Comparison of ENCODE assay signal across 1 cellular context in genomic region chr1:226274138-226274537, GRCh38.
TF ChIP-seq lines count a peak whose summit lies in the region.

No MANE protein-coding gene starts in this region.

TF ChIP-seq in SK-N-SH treated with all-trans-retinoic acid at 6 μM for 48 hours, 23 proteins besides CTCF, POLR2A, EP300 and RAD21 (continued from another document):
- TF ChIP-seq CSDC2 (CRISPR knock-in tag; IDR thresholded peaks at IDR 0.05) = no peak
- TF ChIP-seq ZNF8 (CRISPR knock-in tag; IDR thresholded peaks at IDR 0.05) = no peak
- no peak for TF ChIP-seq ZC3H10 (CRISPR knock-in tag; IDR thresholded peaks at IDR 0.05)
- no peak for TF ChIP-seq PPARA (CRISPR knock-in tag; IDR thresholded peaks at IDR 0.05; ENCODE audit: borderline replicate concordance)
- TF ChIP-seq ARNTL (CRISPR knock-in tag; IDR thresholded peaks at IDR 0.05; ENCODE audit: borderline replicate concordance, low read depth) = no peak
- TF ChIP-seq TOX (CRISPR knock-in tag; IDR thresholded peaks at IDR 0.05; ENCODE audit: borderline replicate concordance) = no peak
- no peak for TF ChIP-seq POU6F1 (CRISPR knock-in tag; IDR thresholded peaks at IDR 0.05; ENCODE audit: borderline replicate concordance, low read depth)
- TF ChIP-seq SNAI2 (CRISPR knock-in tag; IDR thresholded peaks at IDR 0.05) = no peak
- no peak for TF ChIP-seq GLIS3 (CRISPR knock-in tag; IDR thresholded peaks at IDR 0.05)
